8 cellular contexts compared by ENCODE assay signal in genomic region chr3:180594631-180595348, GRCh38. TPM values are rescaled to one million over a fixed set of nuclear protein-coding genes. Genes with fewer than 3 reads are reported as not detected.
DNase-seq lines count a peak whose midpoint lies in the region; ATAC-seq and TF ChIP-seq lines count a peak whose summit lies in the region.

No MANE protein-coding gene starts in this region.

- peaks cover 16% of the 10 kb centered on the region for H3K4me1 Mint-ChIP-seq in Calu3 (ENCODE audit: low read depth, unreplicated experiment)
- no peaks in the 10 kb centered on the region for H3K4me1 Mint-ChIP-seq in activated CD4-positive, alpha-beta memory T cell treated with anti-CD3 and anti-CD28 coated beads for 36 hours (ENCODE audit: low read depth)

- H3K27ac ChIP-seq in Karpas-422 (ENCODE audit: low read length) (no peak overlapping the region), Panc1 (ENCODE audit: low read length) (no peak overlapping the region), Peyer's patch (no peak overlapping the region)

- no peaks in the 10 kb centered on the region for H3K9me3 Mint-ChIP-seq in Calu3 (ENCODE audit: low read depth, unreplicated experiment)
- no peaks in the 10 kb centered on the region for H3K9me3 Mint-ChIP-seq in activated CD4-positive, alpha-beta memory T cell treated with anti-CD3 and anti-CD28 coated beads for 36 hours

- BruUV-seq in Calu3 (replicated peaks; lab: Mats Ljungman, UMichigan) (no TSS peak), Panc1 (replicated peaks; lab: Mats Ljungman, UMichigan) (no TSS peak)

- H3K4me1 ChIP-seq in Karpas-422 (ENCODE audit: low read length) (no peaks in the 10 kb centered on the region), Panc1 (ENCODE audit: control insufficient read depth, insufficient read depth, low read length) (no peaks in the 10 kb centered on the region), Peyer's patch (no peaks in the 10 kb centered on the region)

- intact Hi-C loops in Calu3 (cut with micrococcal nuclease; ENCODE audit: unreplicated experiment) (loop anchor here (1.0 to 5.0 kb wide), 8 partner anchors 178 to 942 kb away; partner anchors contain the start of gene USP13), Panc1 (cut with micrococcal nuclease; ENCODE audit: unreplicated experiment) (loop anchor here (1.0 to 2.0 kb wide), 2 partner anchors 666 to 782 kb away; no protein-coding TSS in a partner anchor)
- intact Hi-C loops in activated CD4-positive, alpha-beta memory T cell treated with anti-CD3 and anti-CD28 coated beads for 36 hours (cut with micrococcal nuclease): loop anchor here (1.0 kb wide), 1 partner anchor 665 kb away; no protein-coding TSS in a partner anchor

- peak; percentile 75 for ATAC-seq in GM19452 (IDR thresholded peaks at IDR 0.05; ENCODE audit: unreplicated experiment)
- peak; percentile 87 for ATAC-seq in Panc1

- POLR2A ChIA-PET in Panc1 (lab: Charles Lee): no interaction called here
- POLR2A ChIA-PET in activated CD4-positive, alpha-beta memory T cell treated with anti-CD3 and anti-CD28 coated beads for 36 hours (lab: Charles Lee): no interaction called here

- CTCF ChIA-PET in Calu3 (lab: Charles Lee): interaction anchor here (0.6 to 1.7 kb wide), 10 partner anchors 8 to 844 kb away, joined by 3 to 32 read pairs (median 3); no protein-coding TSS in a partner anchor
- CTCF ChIA-PET in Panc1 (lab: Charles Lee): interaction anchor here (0.6 kb wide), 1 partner anchor 845 kb away, joined by 3 read pairs; no protein-coding TSS in a partner anchor
- CTCF ChIA-PET in activated CD4-positive, alpha-beta memory T cell treated with anti-CD3 and anti-CD28 coated beads for 36 hours (lab: Charles Lee): interaction anchor here (2.1 kb wide), 1 partner anchor 666 kb away, joined by 9 read pairs; no protein-coding TSS in a partner anchor

- no peaks in the 10 kb centered on the region for H3K9me2 ChIP-seq in Karpas-422 (replicated peaks; ENCODE audit: insufficient read depth, low read length)

- no peak overlapping the region for H3K27ac Mint-ChIP-seq in Calu3 (ENCODE audit: unreplicated experiment)
- H3K27ac Mint-ChIP-seq in activated CD4-positive, alpha-beta memory T cell treated with anti-CD3 and anti-CD28 coated beads for 36 hours: no peak overlapping the region

- no peak for TF ChIP-seq POLR2A in Peyer's patch (IDR thresholded peaks at IDR 0.05)

- no peaks in the 10 kb centered on the region for H3K36me3 Mint-ChIP-seq in Calu3 (ENCODE audit: insufficient read depth, unreplicated experiment)
- no peaks in the 10 kb centered on the region for H3K36me3 Mint-ChIP-seq in activated CD4-positive, alpha-beta memory T cell treated with anti-CD3 and anti-CD28 coated beads for 36 hours

- no peaks in the 10 kb centered on the region for H3K79me2 ChIP-seq in Karpas-422 (ENCODE audit: low read length)

- no peaks in the 10 kb centered on the region for H3K27me3 ChIP-seq in Karpas-422 (ENCODE audit: low read length)
- no peaks in the 10 kb centered on the region for H3K27me3 ChIP-seq in Panc1 (ENCODE audit: control insufficient read depth, insufficient read depth, low read length)
- H3K27me3 ChIP-seq in Peyer's patch: no peaks in the 10 kb centered on the region

- no peak overlapping the region for H2AFZ ChIP-seq in Karpas-422 (ENCODE audit: low read length)

- no peak for DNase-seq in Calu3
- DNase-seq in Karpas-422: peak; percentile 74
- peak; percentile 53 for DNase-seq in Panc1 (ENCODE audit: low read depth, low spot score)
- peak; percentile 17 for DNase-seq in hepatic stellate cell (ENCODE audit: low spot score)
- no peak for DNase-seq in Peyer's patch
- DNase-seq in activated CD4-positive, alpha-beta memory T cell treated with anti-CD3 and anti-CD28 coated beads for 36 hours: no peak
- no peak for DNase-seq in activated CD4-positive, alpha-beta T cell treated with anti-CD3 and anti-CD28 coated beads, Interleukin-2, amount 50 U/mL, for 1 hour

- TF ChIP-seq CTCF in Calu3 (IDR thresholded peaks at IDR 0.05; ENCODE audit: unreplicated experiment) (peak; percentile 79), Panc1 (IDR thresholded peaks at IDR 0.05) (peak; percentile 76; the same call in 1 of the 2 replicates), Peyer's patch (IDR thresholded peaks at IDR 0.05) (peak in 1 of 6 experiments; percentile 26)

- no peaks in the 10 kb centered on the region for H3K27me3 Mint-ChIP-seq in Calu3 (ENCODE audit: unreplicated experiment)
- peaks cover 25% of the 10 kb centered on the region for H3K27me3 Mint-ChIP-seq in activated CD4-positive, alpha-beta memory T cell treated with anti-CD3 and anti-CD28 coated beads for 36 hours

- no peak overlapping the region for H3K4me3 ChIP-seq in Karpas-422 (ENCODE audit: low read length)
- no peak overlapping the region for H3K4me3 ChIP-seq in Panc1 (ENCODE audit: low read depth in 2 of 2, low read length in 2 of 2)
- no peak overlapping the region for H3K4me3 ChIP-seq in Peyer's patch

- no peak overlapping the region for H3K4me3 Mint-ChIP-seq in Calu3 (ENCODE audit: low read depth, unreplicated experiment)
- H3K4me3 Mint-ChIP-seq in activated CD4-positive, alpha-beta memory T cell treated with anti-CD3 and anti-CD28 coated beads for 36 hours: no peak overlapping the region

- no peak overlapping the region for H3K9ac ChIP-seq in Karpas-422 (ENCODE audit: low read length)

- H3K36me3 ChIP-seq in Karpas-422 (ENCODE audit: insufficient read depth, low read length) (no peaks in the 10 kb centered on the region), Panc1 (ENCODE audit: control insufficient read depth, insufficient read depth, low read length) (no peaks in the 10 kb centered on the region), Peyer's patch (no peaks in the 10 kb centered on the region)

- H3K4me2 ChIP-seq in Karpas-422 (ENCODE audit: low read depth, low read length, poor library complexity, severe bottlenecking): no peak overlapping the region

- H4K20me1 ChIP-seq in Karpas-422 (ENCODE audit: insufficient read depth, low read depth, low read length): no peaks in the 10 kb centered on the region

- H3K9me3 ChIP-seq in Karpas-422 (ENCODE audit: low read length) (no peaks in the 10 kb centered on the region), Panc1 (ENCODE audit: control insufficient read depth, insufficient read depth, low read depth, low read length) (no peaks in the 10 kb centered on the region), Peyer's patch (no peaks in the 10 kb centered on the region)

- in situ Hi-C loops in Panc1 (cut with HindIII; ENCODE audit: low pct_unique_long_range_greater_than_20kb, low sequenced_read_pairs): no loop called here

RNA-seq across cellular contexts. Expression of gene TTC14, which starts 7.2 kb away (rescaled TPM):
- 48.4 and 51.6 TPM in 2 replicates for total RNA-seq in Calu3 (2022)
- 54.8 and 99.9 TPM in 2 replicates for total RNA-seq in Karpas-422 (2014; rRNA removed; shearing (Covaris generic); ENCODE audit: low replicate concordance)
- total RNA-seq in Panc1 (2021; ENCODE audit: unreplicated experiment): 71.4 TPM
- 26.2 TPM for polyA plus RNA-seq in Panc1 (2012; ENCODE audit: insufficient read length)
- total RNA-seq in Peyer's patch: 100 to 1,000 TPM in 1 of 4 donors, 10 to 100 TPM in 3; 47.6 to 205 (median 65.9) TPM
- total RNA-seq in activated CD4-positive, alpha-beta memory T cell treated with anti-CD3 and anti-CD28 coated beads for 36 hours: 10 to 100 TPM; 43.9 to 44.4 TPM

Comparison
In these comparisons a context has a peak if more than half of its experiments do, and no peak if none do; other contexts are left out.
1. DNase-seq: peak in Karpas-422 (single experiment), Panc1 (single experiment) and hepatic stellate cell (single experiment); none in Calu3 (single experiment), Peyer's patch (0 of 3), activated CD4-positive, alpha-beta memory T cell treated with anti-CD3 and anti-CD28 coated beads for 36 hours (single experiment) and activated CD4-positive, alpha-beta T cell treated with anti-CD3 and anti-CD28 coated beads, Interleukin-2, amount 50 U/mL, for 1 hour (single experiment).